Comparison of ENCODE assay signal across 8 cellular contexts in genomic region chr16:31094424-31095120, GRCh38. TPM values are rescaled to one million over a fixed set of nuclear protein-coding genes. Genes with fewer than 3 reads are reported as not detected.
A peak's percentile ranks its signal among the peaks of the same experiment; 100 is the strongest.
DNase-seq lines count a peak whose midpoint lies in the region; ATAC-seq and TF ChIP-seq lines count a peak whose summit lies in the region.

Gene VKORC1 (minus strand): TSS chr16:31094797. CDS start chr16:31094729, 68 bp downstream.

- H3K4me3 Mint-ChIP-seq in HFFc6: peak within 1 kb of the TSS; percentile 98

- H3K4me3 ChIP-seq in GM06990 (replicated peaks; ENCODE audit: low read depth, low read length) (peak within 1 kb of the TSS; percentile 96), osteoblast (ENCODE audit: insufficient read depth, low read length) (peak within 1 kb of the TSS; percentile 96), thoracic aorta (peak within 1 kb of the TSS; percentile 86)

- H3K4me2 ChIP-seq in osteoblast (ENCODE audit: insufficient read depth, low read length): peak within 1 kb of the TSS; percentile 93

- peaks cover 31% of the 10 kb centered on the region for H3K4me1 ChIP-seq in osteoblast (ENCODE audit: insufficient read depth, low read length)
- peaks cover 0 to 4% of the 10 kb centered on the region in 2 donors for H3K4me1 ChIP-seq in thoracic aorta (ENCODE audit: control insufficient read depth in 1 of 2, low read depth in 2 of 2)

- H3K27ac Mint-ChIP-seq in HFFc6: peak within 1 kb of the TSS; percentile 85
- peak within 1 kb of the TSS; percentile 95 to 97 for H3K27ac Mint-ChIP-seq in activated naive CD4-positive, alpha-beta T cell treated with anti-CD3 and anti-CD28 coated beads, Interleukin-2, amount 50 U/mL, for 72 hours

- peak; percentile 92 for DNase-seq in GM06990 (ENCODE audit: extremely low read depth, insufficient read length)
- DNase-seq in HFFc6: peak; percentile 98
- peak; percentile 87 for DNase-seq in NCI-H1048 (lab: John Stamatoyannopoulos, UW)
- DNase-seq in SKM-1 (lab: John Stamatoyannopoulos, UW; ENCODE audit: unreplicated experiment): peak; percentile 98
- peak; percentile 87 to 90 for DNase-seq in activated naive CD4-positive, alpha-beta T cell treated with anti-CD3 and anti-CD28 coated beads, Interleukin-2, amount 50 U/mL, for 72 hours (ENCODE audit: low spot score in 2 of 2)
- no peak for DNase-seq in glomerular endothelial cell (ENCODE audit: extremely low read depth, low read depth, low spot score)
- DNase-seq in osteoblast (ENCODE audit: insufficient read length, low spot score, missing footprints): peak; percentile 99
- DNase-seq in thoracic aorta (ENCODE audit: low spot score): peak; percentile 85

- TF ChIP-seq CTCF in GM06990 (IDR thresholded peaks at IDR 0.05; ENCODE audit: insufficient read depth, low read length, poor library complexity, severe bottlenecking) (no peak), HFFc6 (IDR thresholded peaks at IDR 0.05) (no peak), osteoblast (IDR thresholded peaks at IDR 0.05; ENCODE audit: extremely low read depth, low read depth, low read length) (no peak), thoracic aorta (IDR thresholded peaks at IDR 0.05) (no peak)

- peaks cover 38% of the 10 kb centered on the region for H3K4me1 Mint-ChIP-seq in HFFc6 (ENCODE audit: low read depth)

- peaks cover 6% of the 10 kb centered on the region for H3K36me3 Mint-ChIP-seq in HFFc6 (ENCODE audit: low read depth)
- H3K36me3 Mint-ChIP-seq in activated naive CD4-positive, alpha-beta T cell treated with anti-CD3 and anti-CD28 coated beads, Interleukin-2, amount 50 U/mL, for 72 hours: peaks cover 7 to 15% of the 10 kb centered on the region in 2 donors

- H3K27ac ChIP-seq in osteoblast (ENCODE audit: low read depth, low read length) (peak within 1 kb of the TSS; percentile 74), thoracic aorta (peak within 1 kb of the TSS; percentile 67 to 76)

- peaks cover 4% of the 10 kb centered on the region; the same call in 1 of the 2 replicates for H3K27me3 Mint-ChIP-seq in HFFc6 (ENCODE audit: insufficient read depth)

- H3K27me3 ChIP-seq in GM06990 (replicated peaks; ENCODE audit: control insufficient read depth, insufficient read depth, low read length): no peaks in the 10 kb centered on the region
- no peaks in the 10 kb centered on the region for H3K27me3 ChIP-seq in osteoblast (ENCODE audit: insufficient read depth, low read length)
- H3K27me3 ChIP-seq in thoracic aorta (replicated peaks; ENCODE audit: insufficient read depth): no peaks in the 10 kb centered on the region

- ATAC-seq in activated naive CD4-positive, alpha-beta T cell treated with anti-CD3 and anti-CD28 coated beads, Interleukin-2, amount 50 U/mL, for 72 hours: peak; percentile 91
- peak; percentile 74 for ATAC-seq in thoracic aorta (ENCODE audit: insufficient number of reproducible peaks, low FRiP score, low read depth)

- peaks cover 40% of the 10 kb centered on the region for H3K79me2 ChIP-seq in osteoblast (ENCODE audit: insufficient read depth, low read length)

- H3K36me3 ChIP-seq in GM06990 (ENCODE audit: control insufficient read depth, insufficient read depth, low read length): peaks cover 7% of the 10 kb centered on the region
- peaks cover 18% of the 10 kb centered on the region for H3K36me3 ChIP-seq in osteoblast (ENCODE audit: insufficient read depth, low read length)
- peaks cover 11% of the 10 kb centered on the region for H3K36me3 ChIP-seq in thoracic aorta

- peaks cover under 1% of the 10 kb centered on the region; the same call in 1 of the 2 replicates for H3K9me3 Mint-ChIP-seq in HFFc6
- no peaks in the 10 kb centered on the region for H3K9me3 Mint-ChIP-seq in activated naive CD4-positive, alpha-beta T cell treated with anti-CD3 and anti-CD28 coated beads, Interleukin-2, amount 50 U/mL, for 72 hours

- H4K20me1 ChIP-seq in osteoblast (ENCODE audit: insufficient read depth, low read length): peaks cover 6% of the 10 kb centered on the region

- peak within 1 kb of the TSS; percentile 80 for H2AFZ ChIP-seq in osteoblast (ENCODE audit: low read length)

- no peaks in the 10 kb centered on the region for H3K9me3 ChIP-seq in osteoblast (ENCODE audit: low read depth, low read length)
- H3K9me3 ChIP-seq in thoracic aorta: no peaks in the 10 kb centered on the region

RNA-seq across cellular contexts. Expression of gene VKORC1, which starts in this region (rescaled TPM):
- total RNA-seq in HFFc6 (2021; fragmentation: NEBNext Ultra II Directional; extraction: Animal tissue kit (Norgen Biotek cat#: 25700)): 100 to 1,000 TPM; 123 to 184 (median 130) TPM
- total RNA-seq in activated naive CD4-positive, alpha-beta T cell treated with anti-CD3 and anti-CD28 coated beads, Interleukin-2, amount 50 U/mL, for 72 hours: 10 to 100 TPM; 41.4 to 91.4 TPM
- 162 and 167 TPM in 2 replicates for total RNA-seq in glomerular endothelial cell
- 132 and 147 TPM in 2 replicates for total RNA-seq in osteoblast
- total RNA-seq in thoracic aorta: 100 to 1,000 TPM in 1 of 2 donors, 10 to 100 TPM in 1; 88.7 to 187 TPM
